13 cellular contexts compared by ENCODE assay signal in the genomic region with DNA sequence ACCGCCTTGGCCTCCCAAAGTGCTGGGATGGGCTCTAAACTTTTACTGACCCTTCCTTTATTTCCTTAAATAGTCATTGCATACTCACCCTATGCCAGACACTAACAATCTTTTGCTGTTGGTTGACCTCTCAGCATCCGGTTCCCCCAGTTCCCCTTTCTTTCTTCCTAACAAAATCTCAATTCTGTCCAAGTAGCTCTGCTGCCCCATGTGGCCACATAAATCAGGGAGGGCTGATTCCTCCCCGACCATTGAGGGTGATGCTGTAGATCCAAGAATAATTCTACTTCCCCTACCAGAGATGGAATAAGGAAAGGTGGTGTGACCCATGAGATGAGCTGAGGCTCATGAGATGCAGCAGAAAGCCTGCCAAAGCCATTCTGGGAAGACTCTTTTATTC.
DNase-seq lines count a peak whose midpoint lies in the region; ATAC-seq, FAIRE-seq and TF ChIP-seq lines count a peak whose summit lies in the region.
"Had no signal": no experiment of that assay in that cellular context is flagged by ENCODE, and none has a peak within 500 bp of the region (broad histone marks: within the 10 kb centered on the region; RNA-seq: fewer than 3 reads in every experiment).

No MANE protein-coding gene starts in this region.

- H3K4me2 ChIP-seq in A549 = no peak overlapping the region
- H3K4me2 ChIP-seq in OCI-LY3 (ENCODE audit: low read length) = no peak overlapping the region
- H3K4me2 ChIP-seq in H1 (ENCODE audit: insufficient read depth in 1 of 2, low read depth in 2 of 2, low read length in 2 of 2) = no peak overlapping the region
- H3K4me2 ChIP-seq: hepatocyte had no signal

- H3K14ac ChIP-seq in H1 (ENCODE audit: insufficient read length) = no peak overlapping the region

- H3K4me1 ChIP-seq in A549 (peaks cover 36% of the 10 kb centered on the region; the same call in 2 of the 3 replicates), OCI-LY3 (ENCODE audit: low read length) (no peaks in the 10 kb centered on the region), H1 (replicated peaks in 1 of 4; ENCODE audit: control insufficient read depth in 3 of 4, insufficient read depth in 4 of 4, low read length in 3 of 4) (no peaks in the 10 kb centered on the region), kidney (ENCODE audit: control insufficient read depth in 1 of 2, insufficient read depth in 1 of 2, low read depth in 1 of 2, low read length in 2 of 2) (no peaks in the 10 kb centered on the region), stomach (no peaks in the 10 kb centered on the region)
- H3K4me1 ChIP-seq: psoas muscle had no signal

- no peaks in the 10 kb centered on the region for H3K79me1 ChIP-seq in H1 (ENCODE audit: low read depth, low read length)

- peaks cover 29% of the 10 kb centered on the region; the same call in 1 of the 2 replicates for H3K27me3 ChIP-seq in OCI-LY3 (ENCODE audit: low read depth, low read length)
- no peaks in the 10 kb centered on the region for H3K27me3 ChIP-seq in H1 (replicated peaks in 1 of 4; ENCODE audit: control insufficient read depth in 3 of 4, extremely low read depth in 1 of 4, insufficient read depth in 3 of 4, low read length in 3 of 4)
- peaks cover 0 to 18% (median 0%) of the 10 kb centered on the region in 3 donors for H3K27me3 ChIP-seq in stomach
- H3K27me3 ChIP-seq: hepatocyte had no signal

- H3K9ac ChIP-seq in OCI-LY3 (ENCODE audit: low read length) (no peak overlapping the region), H1 (replicated peaks in 1 of 4; ENCODE audit: extremely low read depth in 1 of 4, low read depth in 3 of 4, low read length in 3 of 4) (no peak overlapping the region), kidney (ENCODE audit: low read length in 2 of 2) (no peak overlapping the region)

- no peak overlapping the region for H4K91ac ChIP-seq in H1 (replicated peaks; ENCODE audit: insufficient read length, low read length)

- POLR2A ChIA-PET in A549 (lab: Yijun Ruan, JAX) (no interaction called here), H1 (lab: Charles Lee; ENCODE audit: partially characterized antibody) (no interaction called here)

- CTCF ChIA-PET in A549 (lab: Yijun Ruan, JAX) = interaction anchor here (1.2 to 8.4 kb wide), 5 partner anchors 8 to 343 kb away, joined by 3 to 63 read pairs (median 6); no protein-coding TSS in a partner anchor
- CTCF ChIA-PET in H1 (lab: Charles Lee; ENCODE audit: partially characterized antibody) = interaction anchor here (0.9 to 2.9 kb wide), 14 partner anchors 10 to 344 kb away, joined by 3 to 26 read pairs (median 4); no protein-coding TSS in a partner anchor

- H3K23ac ChIP-seq in H1 (ENCODE audit: insufficient read length) = no peak overlapping the region

- no peak overlapping the region for H3K4ac ChIP-seq in H1 (replicated peaks; ENCODE audit: insufficient read length, low read depth, low read length)

- H3K36me3 ChIP-seq in OCI-LY3 (replicated peaks; ENCODE audit: low read depth, low read length) (no peaks in the 10 kb centered on the region), H1 (ENCODE audit: control insufficient read depth in 2 of 4, insufficient read depth in 4 of 4, low read length in 3 of 4) (no peaks in the 10 kb centered on the region), kidney (ENCODE audit: control insufficient read depth in 1 of 2, insufficient read depth in 2 of 2, low read length in 2 of 2) (no peaks in the 10 kb centered on the region), stomach (no peaks in the 10 kb centered on the region)

- DNase-seq in A549 (ENCODE audit: low read depth in 1 of 2, low spot score in 1 of 2) (no peak), GM20000 (ENCODE audit: low spot score) (no peak), H1 (ENCODE audit: low read depth in 1 of 2, low spot score in 2 of 2) (no peak), kidney (no peak), stomach (no peak), hepatic stellate cell (ENCODE audit: low spot score) (no peak)
- no peak for DNase-seq in NK-92 treated with Interleukin-12 subunit alpha and Interleukin-12 subunit beta, amount 100 ng/mL, for 24 hours (lab: John Stamatoyannopoulos, UW)
- DNase-seq: activated CD8-positive, alpha-beta memory T cell treated with anti-CD3 and anti-CD28 coated beads for 24 hours; activated naive CD8-positive, alpha-beta T cell treated with anti-CD3 and anti-CD28 coated beads, Interleukin-2, amount 10 ng/mL, durations not matched to agents 7 days and 5 days; psoas muscle had no signal

- no peaks in the 10 kb centered on the region for H3K23me2 ChIP-seq in H1 (ENCODE audit: low read depth, low read length)

- no peak overlapping the region for H2BK15ac ChIP-seq in H1 (ENCODE audit: low read length)

- H3K56ac ChIP-seq in H1 (replicated peaks; ENCODE audit: insufficient read length, low read depth, low read length) = no peak overlapping the region

- H3K4me3 ChIP-seq in A549 (no peak overlapping the region), OCI-LY3 (ENCODE audit: low read length) (no peak overlapping the region), H1 (ENCODE audit: extremely low read depth in 1 of 4, insufficient read depth in 2 of 4, low read depth in 3 of 4, low read length in 4 of 4) (no peak overlapping the region), kidney (ENCODE audit: low read length in 2 of 2) (no peak overlapping the region), stomach (no peak overlapping the region)
- H3K4me3 ChIP-seq: hepatocyte, psoas muscle, SK-N-MC had no signal

- H2AK5ac ChIP-seq in H1 (ENCODE audit: low read depth, low read length) = no peak overlapping the region

- H2AFZ ChIP-seq in OCI-LY3 (ENCODE audit: low read depth, low read length) (no peak overlapping the region), H1 (ENCODE audit: low read length) (no peak overlapping the region)
- H2AFZ ChIP-seq: hepatocyte had no signal

- peak; percentile 32 for FAIRE-seq in A549 (lab: Jason Lieb, UNC)
- FAIRE-seq in H1 (lab: Jason Lieb, UNC) = no peak
- no peak for FAIRE-seq in kidney (lab: Jason Lieb, UNC)

- TF ChIP-seq EP300 in A549 (IDR thresholded peaks at IDR 0.05) = no peak
- no peak for TF ChIP-seq EP300 in H1 (IDR thresholded peaks at IDR 0.05; ENCODE audit: borderline replicate concordance in 1 of 2, low read depth in 2 of 2, low read length in 2 of 2)
- TF ChIP-seq EP300 in stomach (IDR thresholded peaks at IDR 0.05) = no peak

- H2BK120ac ChIP-seq in H1 (replicated peaks; ENCODE audit: low read depth, low read length) = no peak overlapping the region

- H3K27ac ChIP-seq in A549 (no peak overlapping the region), OCI-LY3 (ENCODE audit: low read length) (no peak overlapping the region), H1 (ENCODE audit: low read depth, low read length) (no peak overlapping the region), kidney (ENCODE audit: low read depth in 2 of 2, low read length in 2 of 2) (no peak overlapping the region), stomach (no peak overlapping the region)
- H3K27ac ChIP-seq: hepatocyte, psoas muscle, SK-N-MC had no signal

- no peak overlapping the region for H3K18ac ChIP-seq in H1 (ENCODE audit: extremely low read depth, low read length)

- no peaks in the 10 kb centered on the region for H4K20me1 ChIP-seq in OCI-LY3 (ENCODE audit: insufficient read depth, low read length)
- H4K20me1 ChIP-seq in H1 (replicated peaks in 1 of 2; ENCODE audit: control insufficient read depth in 1 of 2, insufficient read depth in 2 of 2, low read length in 2 of 2) = no peaks in the 10 kb centered on the region

- H3K79me2 ChIP-seq in OCI-LY3 (ENCODE audit: low read length) (no peaks in the 10 kb centered on the region), H1 (ENCODE audit: control insufficient read depth in 1 of 2, insufficient read depth in 2 of 2, low read length in 2 of 2) (no peaks in the 10 kb centered on the region)
- H3K79me2 ChIP-seq: hepatocyte had no signal

- no peak for TF ChIP-seq RAD21 in A549 (conservative IDR thresholded peaks at IDR 0.05 in 1 of 2, IDR thresholded peaks at IDR 0.05 in 1 of 2)
- peak; percentile 38 to 51 for TF ChIP-seq RAD21 in H1 (IDR thresholded peaks at IDR 0.05 in 1 of 2, conservative IDR thresholded peaks at IDR 0.05 in 1 of 2; ENCODE audit: low read depth in 2 of 2, low read length in 2 of 2)

- 50% methylated on average over 3 of the region's 3 CpGs for WGBS in A549 (ENCODE audit: missing lambda C conversion rate)
- 72% methylated on average over 3 of the region's 3 CpGs; no CpG with 5 or more reads in 1 of the 2 experiments for WGBS in H1 (ENCODE audit: extremely low coverage in 1 of 2, insufficient coverage in 1 of 2, insufficient read length in 1 of 2, insufficient replicate concordance in 2 of 2, low coverage in 1 of 2, low lambda C conversion rate in 2 of 2, missing lambda C conversion rate in 1 of 2), 2 experiments
- WGBS in stomach, 5 donors = 61 to 69% (median 67%) methylated on average over 3 of the region's 3 CpGs

- no peak overlapping the region for H2BK5ac ChIP-seq in H1 (ENCODE audit: low read depth, low read length)

- TF ChIP-seq CTCF in A549 (IDR thresholded peaks at IDR 0.05) = peak; percentile 5; the same call in 1 of the 3 replicates
- TF ChIP-seq CTCF in GM20000 (IDR thresholded peaks at IDR 0.05; ENCODE audit: extremely low read depth, missing control alignments) = peak; percentile 5
- peak; percentile 23 for TF ChIP-seq CTCF in OCI-LY3 (IDR thresholded peaks at IDR 0.05; ENCODE audit: low read depth, low read length)
- TF ChIP-seq CTCF in H1 (IDR thresholded peaks at IDR 0.05; ENCODE audit: control extremely low read depth in 1 of 3, insufficient read depth in 1 of 3, low read depth in 1 of 3, low read length in 3 of 3) = peak; percentile 30 to 56 (median 50); a peak in 3 of 4 replicates
- TF ChIP-seq CTCF in kidney (IDR thresholded peaks at IDR 0.05; ENCODE audit: borderline replicate concordance, extremely low read depth, insufficient read depth) = no peak
- TF ChIP-seq CTCF in stomach (IDR thresholded peaks at IDR 0.05) = no peak

- peak in 1 of 2 experiments; percentile 40; a peak in 2 of 6 replicates for ATAC-seq in A549
- ATAC-seq: psoas muscle had no signal

- no peak overlapping the region for H4K8ac ChIP-seq in H1 (ENCODE audit: extremely low read depth, insufficient read depth, low read length)

- H2BK12ac ChIP-seq in H1 (ENCODE audit: low read depth, low read length) = no peak overlapping the region

- H2BK20ac ChIP-seq in H1 (ENCODE audit: low read length) = no peak overlapping the region

- intact Hi-C loops in kidney (cut with DNase I) = no loop called here
- intact Hi-C loops in stomach (cut with DNase I; ENCODE audit: low total_unique reads) = no loop called here

- H3K9me3 ChIP-seq in A549 (peaks cover 3% of the 10 kb centered on the region; the same call in 1 of the 3 replicates), OCI-LY3 (ENCODE audit: insufficient read depth, low read length) (no peaks in the 10 kb centered on the region), H1 (ENCODE audit: insufficient read depth in 2 of 2, low read depth in 1 of 2, low read length in 1 of 2) (no peaks in the 10 kb centered on the region; a peak in 1 of 4 replicates), kidney (ENCODE audit: control insufficient read depth in 1 of 2, low read length in 2 of 2) (no peaks in the 10 kb centered on the region), stomach (no peaks in the 10 kb centered on the region)
- H3K9me3 ChIP-seq: psoas muscle had no signal

- TF ChIP-seq POLR2A in A549 (IDR thresholded peaks at IDR 0.05; ENCODE audit: low read length) (no peak), H1 (IDR thresholded peaks at IDR 0.05; ENCODE audit: control extremely low read depth in 1 of 2, low read depth in 2 of 2, low read length in 2 of 2) (no peak), stomach (IDR thresholded peaks at IDR 0.05) (no peak)

- H4K5ac ChIP-seq in H1 (ENCODE audit: insufficient read length, low read depth, low read length) = no peak overlapping the region

Comparison
In these comparisons a context has a peak if more than half of its experiments do, and no peak if none do; other contexts are left out.
1. CTCF ChIP-seq: peak in A549 (single experiment), GM20000 (single experiment), OCI-LY3 (single experiment) and H1 (3 of 3); none in kidney (single experiment) and stomach (0 of 7).
2. Of the 18 proteins assayed by ChIP-seq in both H1 and A549: peak only in H1: RAD21; only in A549: none; in both: CTCF; in neither: 16.